8 cellular contexts compared by ENCODE assay signal in the genomic region with DNA sequence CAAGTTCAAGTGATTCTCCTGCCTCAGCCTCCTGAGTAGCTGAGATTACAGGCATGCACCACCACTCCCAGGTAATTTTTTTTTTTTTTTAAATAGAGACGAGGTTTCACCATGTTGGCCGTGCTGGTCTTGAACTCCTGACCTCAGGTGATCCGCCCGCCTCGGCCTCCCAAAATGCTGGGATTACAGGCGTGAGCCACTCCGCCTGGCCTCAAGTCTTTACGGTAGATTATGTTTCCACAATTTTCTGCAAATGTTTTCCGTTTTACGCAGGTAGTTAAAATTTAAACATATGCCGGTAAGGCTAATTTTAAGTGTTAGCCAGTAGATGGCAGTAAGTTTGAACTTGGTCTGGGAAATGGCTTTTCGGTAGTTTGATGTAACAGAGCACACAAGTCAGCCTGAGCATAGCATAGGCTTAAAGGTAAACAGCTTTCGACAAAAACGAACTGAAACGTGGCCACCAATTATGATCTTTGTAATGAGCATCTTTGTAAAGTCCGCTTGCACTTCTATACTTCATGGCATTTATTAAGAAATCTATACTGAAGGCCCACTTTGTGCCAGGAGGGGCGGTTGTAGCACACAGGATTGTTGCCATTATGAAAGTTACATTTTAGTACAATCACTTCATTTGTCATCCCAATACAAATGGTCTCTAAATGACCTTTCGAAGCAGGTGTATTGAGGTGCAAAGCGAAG. TPM values are rescaled to one million over a fixed set of nuclear protein-coding genes. Genes with fewer than 3 reads are reported as not detected.
DNase-seq lines count a peak whose midpoint lies in the region; ATAC-seq and TF ChIP-seq lines count a peak whose summit lies in the region.

No MANE protein-coding gene starts in this region.

- H3K36me3 ChIP-seq in psoas muscle (ENCODE audit: insufficient read depth in 1 of 2, low read depth in 1 of 2), result no peaks in the 10 kb centered on the region

- H3K9me3 ChIP-seq in psoas muscle, result peaks cover 4% of the 10 kb centered on the region

- ATAC-seq in GM21576 (IDR thresholded peaks at IDR 0.05; ENCODE audit: unreplicated experiment) (peak; percentile 75), psoas muscle (peak; percentile 53 to 77 (median 56)), HG02870 (IDR thresholded peaks at IDR 0.05; ENCODE audit: unreplicated experiment) (no peak)

- H3K27ac ChIP-seq in VCaP, result no peak overlapping the region
- H3K27ac ChIP-seq in psoas muscle, result no peak overlapping the region

- H3K4me3 ChIP-seq in psoas muscle, result no peak overlapping the region

- no peaks in the 10 kb centered on the region for H3K27me3 ChIP-seq in psoas muscle (ENCODE audit: insufficient read depth in 3 of 3, low read length in 2 of 3)

- peak; percentile 77 for TF ChIP-seq CTCF in VCaP (conservative IDR thresholded peaks at IDR 0.05)
- peak; percentile 54 for TF ChIP-seq CTCF in psoas muscle (IDR thresholded peaks at IDR 0.05)

- DNase-seq in NCI-H2171 treated with DMSO at 0.1 percent for 48 hours (lab: John Stamatoyannopoulos, UW) (peak; percentile 34), NCI-H2171 (lab: John Stamatoyannopoulos, UW) (no peak), NCI-H1092 (lab: John Stamatoyannopoulos, UW) (peak; percentile 30), foreskin melanocyte (peak; percentile 42), psoas muscle (no peak)

- H3K4me1 ChIP-seq in psoas muscle, result no peaks in the 10 kb centered on the region

- intact Hi-C loops in psoas muscle (cut with DNase I), result loop anchor here (2.0 to 10.0 kb wide), 3 partner anchors 256 to 552 kb away; no protein-coding TSS in a partner anchor

- 30 to 43% (median 31%) methylated on average over 19 of the region's 19 CpGs for WGBS in psoas muscle, 3 donors

RNA-seq across cellular contexts. Expression of gene CCKAR, which starts 31.1 kb away (rescaled TPM):
- not detected for total RNA-seq in psoas muscle
- polyA plus RNA-seq in psoas muscle, result not detected

Comparison
In these comparisons a context has a peak if more than half of its experiments do, and no peak if none do; other contexts are left out.
1. DNase-seq: peak in NCI-H2171 treated with DMSO at 0.1 percent for 48 hours (single experiment), NCI-H1092 (single experiment) and foreskin melanocyte (single experiment); none in NCI-H2171 (single experiment) and psoas muscle (0 of 2).